14 cellular contexts compared by ENCODE assay signal in the genomic region with DNA sequence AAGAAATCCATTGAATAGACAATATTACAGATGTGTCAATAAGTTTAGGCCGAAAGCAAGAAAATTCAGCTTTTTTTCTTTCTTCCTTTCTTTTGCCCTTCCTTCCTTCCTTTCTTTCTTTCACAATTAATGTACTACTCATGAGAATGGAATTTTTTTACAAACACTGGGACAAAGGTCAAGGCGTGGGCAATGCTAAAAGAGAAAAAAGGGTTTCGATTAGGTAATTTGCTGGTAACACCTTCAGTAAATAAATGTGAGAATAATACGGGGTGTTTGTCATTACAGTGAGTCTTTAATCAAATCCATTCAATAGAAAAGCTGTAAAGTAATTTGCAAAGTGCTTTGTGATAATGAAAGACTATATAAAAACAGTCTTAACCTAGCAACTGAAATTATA.
A peak's percentile ranks its signal among the peaks of the same experiment; 100 is the strongest.
DNase-seq lines count a peak whose midpoint lies in the region; ATAC-seq, FAIRE-seq and TF ChIP-seq lines count a peak whose summit lies in the region.
"Had no signal": no experiment of that assay in that cellular context is flagged by ENCODE, and none has a peak within 500 bp of the region (broad histone marks: within the 10 kb centered on the region; RNA-seq: fewer than 3 reads in every experiment).

No MANE protein-coding gene starts in this region.

- BruUV-seq in HCT116 (replicated peaks; lab: Mats Ljungman, UMichigan), result no TSS peak

- DNase-seq in HCT116 (ENCODE audit: low read depth, low spot score) (no peak), astrocyte (ENCODE audit: low read depth) (peak; percentile 41), hepatocyte (ENCODE audit: low spot score) (peak; percentile 64), smooth muscle cell (lab: John Stamatoyannopoulos, UW; ENCODE audit: unreplicated experiment) (no peak), T-cell (no peak), WTC11 (ENCODE audit: low spot score) (no peak), KG1 (lab: John Stamatoyannopoulos, UW) (no peak)
- no peak for DNase-seq in activated effector memory CD4-positive, alpha-beta T cell treated with Interleukin-2 at 50 U/mL for 16 hours
- DNase-seq: H9, heart left ventricle, psoas muscle had no signal

- TF ChIP-seq POLR2A in HCT116 (IDR thresholded peaks at IDR 0.05; ENCODE audit: borderline replicate concordance, extremely low read depth, insufficient read depth, insufficient read length), result no peak

- H3K27me3 ChIP-seq in HCT116 (ENCODE audit: insufficient read depth, low read length), result no peaks in the 10 kb centered on the region
- H3K27me3 ChIP-seq in astrocyte (ENCODE audit: insufficient read depth, low read length), result no peaks in the 10 kb centered on the region
- no peaks in the 10 kb centered on the region for H3K27me3 ChIP-seq in hepatocyte
- no peaks in the 10 kb centered on the region for H3K27me3 ChIP-seq in smooth muscle cell (ENCODE audit: low read depth)
- H3K27me3 ChIP-seq: heart left ventricle had no signal

- peak overlapping the region; percentile 75 for H2AFZ ChIP-seq in HCT116 (ENCODE audit: low read depth, low read length, poor library complexity, severe bottlenecking)
- no peak overlapping the region for H2AFZ ChIP-seq in astrocyte (ENCODE audit: low read depth, low read length)
- H2AFZ ChIP-seq in hepatocyte, result no peak overlapping the region
- no peak overlapping the region for H2AFZ ChIP-seq in smooth muscle cell (ENCODE audit: low read depth)

- no peaks in the 10 kb centered on the region for H4K20me1 ChIP-seq in HCT116 (ENCODE audit: insufficient read depth)
- H4K20me1 ChIP-seq in astrocyte (ENCODE audit: insufficient read depth, low read length), result no peaks in the 10 kb centered on the region
- H4K20me1 ChIP-seq in hepatocyte (ENCODE audit: insufficient read depth, poor library complexity, severe bottlenecking), result no peaks in the 10 kb centered on the region
- H4K20me1 ChIP-seq in smooth muscle cell (ENCODE audit: low read depth), result no peaks in the 10 kb centered on the region

- H3K4me3 ChIP-seq in HCT116 (replicated peaks in 1 of 2; ENCODE audit: low read depth in 1 of 2, low read length in 2 of 2), result peak overlapping the region in 1 of 2 experiments; percentile 36; a peak in 2 of 4 replicates
- no peak overlapping the region for H3K4me3 ChIP-seq in astrocyte (ENCODE audit: insufficient read depth, low read depth, low read length)
- no peak overlapping the region for H3K4me3 ChIP-seq in hepatocyte
- H3K4me3 ChIP-seq in smooth muscle cell, result no peak overlapping the region
- H3K4me3 ChIP-seq: GM12878, heart left ventricle, psoas muscle had no signal

- H3K27ac ChIP-seq in HCT116 (ENCODE audit: low read depth, low read length) (no peak overlapping the region), astrocyte (ENCODE audit: low read depth, low read length) (no peak overlapping the region), hepatocyte (peak overlapping the region; percentile 90), smooth muscle cell (ENCODE audit: low read depth) (no peak overlapping the region)
- H3K27ac ChIP-seq: heart left ventricle, psoas muscle had no signal

- POLR2A ChIA-PET in HCT116 (lab: Charles Lee) (no interaction called here), T-cell (lab: Charles Lee) (no interaction called here), WTC11 (lab: Charles Lee) (interaction anchor here (0.9 kb wide), 1 partner anchor 10 kb away, joined by 3 read pairs; no protein-coding TSS in a partner anchor)

- H3K27me3 Mint-ChIP-seq in astrocyte (ENCODE audit: low read depth, unreplicated experiment), result no peaks in the 10 kb centered on the region
- no peaks in the 10 kb centered on the region for H3K27me3 Mint-ChIP-seq in T-cell
- H3K27me3 Mint-ChIP-seq in WTC11 (ENCODE audit: low read depth), result no peaks in the 10 kb centered on the region

- no peak for TF ChIP-seq RAD21 in HCT116 (IDR thresholded peaks at IDR 0.05; ENCODE audit: low read depth)

- H3K27ac Mint-ChIP-seq in astrocyte (ENCODE audit: unreplicated experiment), result no peak overlapping the region
- H3K27ac Mint-ChIP-seq in T-cell, result no peak overlapping the region
- H3K27ac Mint-ChIP-seq in WTC11, result no peak overlapping the region
- H3K27ac Mint-ChIP-seq: activated naive CD4-positive, alpha-beta T cell treated with anti-CD3 and anti-CD28 coated beads, Interleukin-2, amount 50 U/mL, for 72 hours; H9; IgD-negative memory B cell had no signal

- H3K9me3 ChIP-seq in HCT116 (ENCODE audit: control insufficient read depth in 1 of 2, insufficient read depth in 1 of 2, low read depth in 1 of 2, low read length in 2 of 2), result no peaks in the 10 kb centered on the region
- H3K9me3 ChIP-seq in astrocyte (ENCODE audit: insufficient read depth, low read depth, low read length), result no peaks in the 10 kb centered on the region
- no peaks in the 10 kb centered on the region for H3K9me3 ChIP-seq in hepatocyte (ENCODE audit: low read depth)
- no peaks in the 10 kb centered on the region for H3K9me3 ChIP-seq in smooth muscle cell (replicated peaks; ENCODE audit: low read depth)
- H3K9me3 ChIP-seq: heart left ventricle, psoas muscle had no signal

- WGBS in hepatocyte (ENCODE audit: low lambda C conversion rate, missing lambda C conversion rate), result 60% methylated on average over 4 of the region's 4 CpGs
- WGBS in smooth muscle cell (ENCODE audit: low lambda C conversion rate), result 61% methylated on average over 4 of the region's 4 CpGs

- no peak; the same call in 1 of the 2 replicates for ATAC-seq in HCT116
- no peak for ATAC-seq in T-cell (replicated peaks in 1 of 4)
- ATAC-seq in WTC11, result no peak
- ATAC-seq: activated naive CD4-positive, alpha-beta T cell treated with anti-CD3 and anti-CD28 coated beads, Interleukin-2, amount 50 U/mL, for 72 hours; GM12878; heart left ventricle; psoas muscle had no signal

- H3K36me3 ChIP-seq in HCT116 (ENCODE audit: control insufficient read depth in 1 of 2, insufficient read depth in 2 of 2, low read length in 2 of 2), result no peaks in the 10 kb centered on the region
- no peaks in the 10 kb centered on the region for H3K36me3 ChIP-seq in astrocyte (ENCODE audit: insufficient read depth, low read length)
- no peaks in the 10 kb centered on the region for H3K36me3 ChIP-seq in hepatocyte (replicated peaks; ENCODE audit: insufficient read depth, low read depth)
- H3K36me3 ChIP-seq in smooth muscle cell (ENCODE audit: low read depth), result no peaks in the 10 kb centered on the region
- H3K36me3 ChIP-seq: heart left ventricle had no signal

- no peak overlapping the region for H3K9ac ChIP-seq in HCT116 (ENCODE audit: low read length)
- H3K9ac ChIP-seq in astrocyte (ENCODE audit: low read length), result no peak overlapping the region
- H3K9ac ChIP-seq in smooth muscle cell (ENCODE audit: low read depth), result no peak overlapping the region

- H3K4me1 ChIP-seq in HCT116 (ENCODE audit: control insufficient read depth in 1 of 2, insufficient read depth in 2 of 2, low read length in 2 of 2) (peaks cover 13 to 16% of the 10 kb centered on the region in 2 experiments), astrocyte (ENCODE audit: insufficient read depth, low read length) (no peaks in the 10 kb centered on the region), hepatocyte (ENCODE audit: insufficient read depth) (peaks cover 9% of the 10 kb centered on the region), smooth muscle cell (ENCODE audit: low read depth) (peaks cover 4% of the 10 kb centered on the region)
- H3K4me1 ChIP-seq: heart left ventricle, psoas muscle had no signal

- H3K4me3 Mint-ChIP-seq in astrocyte (ENCODE audit: unreplicated experiment) (no peak overlapping the region), T-cell (no peak overlapping the region), WTC11 (no peak overlapping the region)
- H3K4me3 Mint-ChIP-seq: H9, IgD-negative memory B cell had no signal

- no peaks in the 10 kb centered on the region for H3F3A ChIP-seq in smooth muscle cell (ENCODE audit: low read depth)

- H3K4me1 Mint-ChIP-seq in astrocyte (ENCODE audit: low read depth, unreplicated experiment), result peaks cover 9% of the 10 kb centered on the region
- H3K4me1 Mint-ChIP-seq in T-cell, result no peaks in the 10 kb centered on the region
- peaks cover 13% of the 10 kb centered on the region for H3K4me1 Mint-ChIP-seq in WTC11
- H3K4me1 Mint-ChIP-seq: IgD-negative memory B cell had no signal

- H3K9me2 ChIP-seq in HCT116 (ENCODE audit: insufficient read depth), result no peaks in the 10 kb centered on the region
- H3K9me2 ChIP-seq in hepatocyte (replicated peaks; ENCODE audit: insufficient read depth), result no peaks in the 10 kb centered on the region

- RAD21 ChIA-PET in HCT116 (lab: Charles Lee; ENCODE audit: low non-redundant PET in 1 of 2, low total read pairs in 2 of 2, uncharacterized antibody in 2 of 2, unreplicated experiment in 2 of 2), result no interaction called here

- H3K36me3 Mint-ChIP-seq in astrocyte (ENCODE audit: low read depth, unreplicated experiment) (no peaks in the 10 kb centered on the region), T-cell (no peaks in the 10 kb centered on the region), WTC11 (no peaks in the 10 kb centered on the region)
- H3K36me3 Mint-ChIP-seq: activated naive CD4-positive, alpha-beta T cell treated with anti-CD3 and anti-CD28 coated beads, Interleukin-2, amount 50 U/mL, for 72 hours had no signal

- intact Hi-C loops in HCT116 (cut with micrococcal nuclease), result no loop called here

- H3K79me2 ChIP-seq in HCT116 (ENCODE audit: insufficient read depth, low read length) (no peaks in the 10 kb centered on the region), astrocyte (ENCODE audit: insufficient read depth, low read length) (no peaks in the 10 kb centered on the region), hepatocyte (no peaks in the 10 kb centered on the region), smooth muscle cell (ENCODE audit: low read depth) (no peaks in the 10 kb centered on the region)

- CTCF ChIA-PET in HCT116 (lab: Charles Lee), result no interaction called here
- CTCF ChIA-PET in T-cell (lab: Charles Lee), result no interaction called here
- CTCF ChIA-PET in WTC11 (lab: Charles Lee), result no interaction called here

- H3K9me3 Mint-ChIP-seq in astrocyte (ENCODE audit: unreplicated experiment), result peaks cover 4% of the 10 kb centered on the region
- peaks cover 0 to 4% (median 3%) of the 10 kb centered on the region in 3 donors for H3K9me3 Mint-ChIP-seq in T-cell
- H3K9me3 Mint-ChIP-seq in WTC11, result no peaks in the 10 kb centered on the region
- H3K9me3 Mint-ChIP-seq: H9 had no signal

- TF ChIP-seq CTCF in HCT116 (IDR thresholded peaks at IDR 0.05 in 2 of 3, conservative IDR thresholded peaks at IDR 0.05 in 1 of 3; ENCODE audit: borderline replicate concordance in 1 of 3, insufficient read depth in 1 of 3, low read depth in 2 of 3, low read length in 2 of 3), result no peak
- no peak for TF ChIP-seq CTCF in astrocyte (IDR thresholded peaks at IDR 0.05; ENCODE audit: insufficient read depth, low read depth, low read length)
- no peak for TF ChIP-seq CTCF in hepatocyte (IDR thresholded peaks at IDR 0.05; ENCODE audit: poor library complexity)
- no peak for TF ChIP-seq CTCF in smooth muscle cell (IDR thresholded peaks at IDR 0.05; ENCODE audit: borderline replicate concordance, insufficient read depth, poor library complexity, severe bottlenecking)
- TF ChIP-seq CTCF in WTC11 (IDR thresholded peaks at IDR 0.05), result no peak

- no peak for FAIRE-seq in astrocyte (lab: Jason Lieb, UNC)
- FAIRE-seq: GM12878 had no signal

- peak overlapping the region; percentile 69 for H3K4me2 ChIP-seq in HCT116 (ENCODE audit: low read length)
- H3K4me2 ChIP-seq in astrocyte (ENCODE audit: low read length), result peak overlapping the region; percentile 16
- peak overlapping the region; percentile 43 for H3K4me2 ChIP-seq in hepatocyte
- peak overlapping the region; percentile 47 for H3K4me2 ChIP-seq in smooth muscle cell

Comparison
In these comparisons a context has a peak if more than half of its experiments do, and no peak if none do; other contexts are left out.
1. DNase-seq: peak in astrocyte (single experiment) and hepatocyte (single experiment); none in HCT116 (single experiment), smooth muscle cell (single experiment), activated effector memory CD4-positive, alpha-beta T cell treated with Interleukin-2 at 50 U/mL for 16 hours (single experiment), T-cell (0 of 34), WTC11 (single experiment) and KG1 (single experiment).
2. H3K4me2 ChIP-seq: peak in every context shown above with its lines; median percentile 69 in HCT116; 47 in smooth muscle cell; 43 in hepatocyte; 16 in astrocyte.
3. Of the 4 proteins assayed by ChIP-seq in both WTC11 and HCT116: peak only in WTC11: none; only in HCT116: SP1; in both: none; in neither: 3.